Comparison of ENCODE assay signal across 3 cellular contexts in the genomic region with DNA sequence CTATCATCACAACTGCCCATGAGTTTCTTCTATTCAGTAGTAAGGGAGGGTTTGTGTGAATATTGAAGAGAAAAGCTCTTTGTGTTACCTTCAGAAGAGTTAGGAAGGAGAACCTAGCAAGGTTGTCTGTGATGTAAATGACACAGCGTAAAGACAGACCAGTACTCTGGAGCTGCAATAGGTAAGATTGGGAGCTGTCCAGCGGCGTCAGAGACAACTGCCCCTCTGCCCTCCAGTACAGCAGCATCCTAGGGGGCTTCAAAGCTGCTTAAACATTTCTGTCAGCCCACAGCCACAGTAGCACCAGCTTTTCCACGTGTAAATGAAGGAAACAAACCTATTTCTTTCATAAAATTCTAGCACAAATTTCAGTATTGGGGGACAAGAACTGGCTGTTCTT.
A peak's percentile ranks its signal among the peaks of the same experiment; 100 is the strongest.
TF ChIP-seq lines count a peak whose summit lies in the region.

No MANE protein-coding gene starts in this region.

TF ChIP-seq in SK-N-SH, 30 proteins besides CTCF, POLR2A, EP300 and RAD21 (continued from another document):
- TF ChIP-seq, protein P1, sequence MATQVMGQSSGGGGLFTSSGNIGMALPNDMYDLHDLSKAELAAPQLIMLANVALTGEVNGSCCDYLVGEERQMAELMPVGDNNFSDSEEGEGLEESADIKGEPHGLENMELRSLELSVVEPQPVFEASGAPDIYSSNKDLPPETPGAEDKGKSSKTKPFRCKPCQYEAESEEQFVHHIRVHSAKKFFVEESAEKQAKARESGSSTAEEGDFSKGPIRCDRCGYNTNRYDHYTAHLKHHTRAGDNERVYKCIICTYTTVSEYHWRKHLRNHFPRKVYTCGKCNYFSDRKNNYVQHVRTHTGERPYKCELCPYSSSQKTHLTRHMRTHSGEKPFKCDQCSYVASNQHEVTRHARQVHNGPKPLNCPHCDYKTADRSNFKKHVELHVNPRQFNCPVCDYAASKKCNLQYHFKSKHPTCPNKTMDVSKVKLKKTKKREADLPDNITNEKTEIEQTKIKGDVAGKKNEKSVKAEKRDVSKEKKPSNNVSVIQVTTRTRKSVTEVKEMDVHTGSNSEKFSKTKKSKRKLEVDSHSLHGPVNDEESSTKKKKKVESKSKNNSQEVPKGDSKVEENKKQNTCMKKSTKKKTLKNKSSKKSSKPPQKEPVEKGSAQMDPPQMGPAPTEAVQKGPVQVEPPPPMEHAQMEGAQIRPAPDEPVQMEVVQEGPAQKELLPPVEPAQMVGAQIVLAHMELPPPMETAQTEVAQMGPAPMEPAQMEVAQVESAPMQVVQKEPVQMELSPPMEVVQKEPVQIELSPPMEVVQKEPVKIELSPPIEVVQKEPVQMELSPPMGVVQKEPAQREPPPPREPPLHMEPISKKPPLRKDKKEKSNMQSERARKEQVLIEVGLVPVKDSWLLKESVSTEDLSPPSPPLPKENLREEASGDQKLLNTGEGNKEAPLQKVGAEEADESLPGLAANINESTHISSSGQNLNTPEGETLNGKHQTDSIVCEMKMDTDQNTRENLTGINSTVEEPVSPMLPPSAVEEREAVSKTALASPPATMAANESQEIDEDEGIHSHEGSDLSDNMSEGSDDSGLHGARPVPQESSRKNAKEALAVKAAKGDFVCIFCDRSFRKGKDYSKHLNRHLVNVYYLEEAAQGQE (IDR thresholded peaks at IDR 0.05; ENCODE audit: low read depth, low read length) = peak; percentile 83
- no peak for TF ChIP-seq POLR2AphosphoS5 (IDR thresholded peaks at IDR 0.05; ENCODE audit: low read depth, low read length)

TF ChIP-seq in SK-N-SH treated with all-trans-retinoic acid at 6 μM for 48 hours, 23 proteins besides CTCF, POLR2A, EP300 and RAD21 (continued from another document):
- TF ChIP-seq, protein P2, sequence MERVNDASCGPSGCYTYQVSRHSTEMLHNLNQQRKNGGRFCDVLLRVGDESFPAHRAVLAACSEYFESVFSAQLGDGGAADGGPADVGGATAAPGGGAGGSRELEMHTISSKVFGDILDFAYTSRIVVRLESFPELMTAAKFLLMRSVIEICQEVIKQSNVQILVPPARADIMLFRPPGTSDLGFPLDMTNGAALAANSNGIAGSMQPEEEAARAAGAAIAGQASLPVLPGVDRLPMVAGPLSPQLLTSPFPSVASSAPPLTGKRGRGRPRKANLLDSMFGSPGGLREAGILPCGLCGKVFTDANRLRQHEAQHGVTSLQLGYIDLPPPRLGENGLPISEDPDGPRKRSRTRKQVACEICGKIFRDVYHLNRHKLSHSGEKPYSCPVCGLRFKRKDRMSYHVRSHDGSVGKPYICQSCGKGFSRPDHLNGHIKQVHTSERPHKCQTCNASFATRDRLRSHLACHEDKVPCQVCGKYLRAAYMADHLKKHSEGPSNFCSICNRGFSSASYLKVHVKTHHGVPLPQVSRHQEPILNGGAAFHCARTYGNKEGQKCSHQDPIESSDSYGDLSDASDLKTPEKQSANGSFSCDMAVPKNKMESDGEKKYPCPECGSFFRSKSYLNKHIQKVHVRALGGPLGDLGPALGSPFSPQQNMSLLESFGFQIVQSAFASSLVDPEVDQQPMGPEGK (CRISPR knock-in tag; IDR thresholded peaks at IDR 0.05; ENCODE audit: borderline replicate concordance) = no peak
- no peak for TF ChIP-seq ZNF565 (CRISPR knock-in tag; conservative IDR thresholded peaks at IDR 0.05; ENCODE audit: low read depth)
- TF ChIP-seq ZFP3 (CRISPR knock-in tag; IDR thresholded peaks at IDR 0.05) = no peak
- TF ChIP-seq, protein P3, sequence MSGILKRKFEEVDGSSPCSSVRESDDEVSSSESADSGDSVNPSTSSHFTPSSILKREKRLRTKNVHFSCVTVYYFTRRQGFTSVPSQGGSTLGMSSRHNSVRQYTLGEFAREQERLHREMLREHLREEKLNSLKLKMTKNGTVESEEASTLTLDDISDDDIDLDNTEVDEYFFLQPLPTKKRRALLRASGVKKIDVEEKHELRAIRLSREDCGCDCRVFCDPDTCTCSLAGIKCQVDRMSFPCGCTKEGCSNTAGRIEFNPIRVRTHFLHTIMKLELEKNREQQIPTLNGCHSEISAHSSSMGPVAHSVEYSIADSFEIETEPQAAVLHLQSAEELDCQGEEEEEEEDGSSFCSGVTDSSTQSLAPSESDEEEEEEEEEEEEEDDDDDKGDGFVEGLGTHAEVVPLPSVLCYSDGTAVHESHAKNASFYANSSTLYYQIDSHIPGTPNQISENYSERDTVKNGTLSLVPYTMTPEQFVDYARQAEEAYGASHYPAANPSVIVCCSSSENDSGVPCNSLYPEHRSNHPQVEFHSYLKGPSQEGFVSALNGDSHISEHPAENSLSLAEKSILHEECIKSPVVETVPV (CRISPR knock-in tag; IDR thresholded peaks at IDR 0.05) = no peak
- TF ChIP-seq ESRRG (CRISPR knock-in tag; IDR thresholded peaks at IDR 0.05) = no peak
- no peak for TF ChIP-seq GLIS3 (CRISPR knock-in tag; IDR thresholded peaks at IDR 0.05)
- TF ChIP-seq BACH2 (CRISPR knock-in tag; IDR thresholded peaks at IDR 0.05; ENCODE audit: borderline replicate concordance) = no peak
- TF ChIP-seq, protein P4, sequence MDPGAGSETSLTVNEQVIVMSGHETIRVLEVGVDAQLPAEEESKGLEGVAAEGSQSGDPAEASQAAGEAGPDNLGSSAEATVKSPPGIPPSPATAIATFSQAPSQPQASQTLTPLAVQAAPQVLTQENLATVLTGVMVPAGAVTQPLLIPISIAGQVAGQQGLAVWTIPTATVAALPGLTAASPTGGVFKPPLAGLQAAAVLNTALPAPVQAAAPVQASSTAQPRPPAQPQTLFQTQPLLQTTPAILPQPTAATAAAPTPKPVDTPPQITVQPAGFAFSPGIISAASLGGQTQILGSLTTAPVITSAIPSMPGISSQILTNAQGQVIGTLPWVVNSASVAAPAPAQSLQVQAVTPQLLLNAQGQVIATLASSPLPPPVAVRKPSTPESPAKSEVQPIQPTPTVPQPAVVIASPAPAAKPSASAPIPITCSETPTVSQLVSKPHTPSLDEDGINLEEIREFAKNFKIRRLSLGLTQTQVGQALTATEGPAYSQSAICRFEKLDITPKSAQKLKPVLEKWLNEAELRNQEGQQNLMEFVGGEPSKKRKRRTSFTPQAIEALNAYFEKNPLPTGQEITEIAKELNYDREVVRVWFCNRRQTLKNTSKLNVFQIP (CRISPR knock-in tag; IDR thresholded peaks at IDR 0.05; ENCODE audit: borderline replicate concordance, low read depth) = no peak
- TF ChIP-seq PPARA (CRISPR knock-in tag; IDR thresholded peaks at IDR 0.05; ENCODE audit: borderline replicate concordance) = no peak
- no peak for TF ChIP-seq ZC3H10 (CRISPR knock-in tag; IDR thresholded peaks at IDR 0.05)
- TF ChIP-seq CREB5 (CRISPR knock-in tag; IDR thresholded peaks at IDR 0.05; ENCODE audit: low read depth) = no peak
- TF ChIP-seq ARNTL (CRISPR knock-in tag; IDR thresholded peaks at IDR 0.05; ENCODE audit: borderline replicate concordance, low read depth) = no peak
- TF ChIP-seq TOX (CRISPR knock-in tag; IDR thresholded peaks at IDR 0.05; ENCODE audit: borderline replicate concordance) = no peak
- TF ChIP-seq ZNF8 (CRISPR knock-in tag; IDR thresholded peaks at IDR 0.05) = no peak
- TF ChIP-seq CSDC2 (CRISPR knock-in tag; IDR thresholded peaks at IDR 0.05) = no peak
- TF ChIP-seq TCF4 (CRISPR knock-in tag; IDR thresholded peaks at IDR 0.05; ENCODE audit: borderline replicate concordance) = no peak
- TF ChIP-seq ISL1 (CRISPR knock-in tag; IDR thresholded peaks at IDR 0.05) = no peak

TF ChIP-seq in GM12878, 131 proteins besides CTCF, POLR2A, EP300 and RAD21 (continued from another document):
- TF ChIP-seq, protein P1 (IDR thresholded peaks at IDR 0.05; ENCODE audit: low read depth, low read length) = peak; percentile 55; the same call in 1 of the 2 replicates
